24 cellular contexts compared by ENCODE assay signal in genomic region chr2:146591907-146592306, GRCh38.
"Had no signal": no experiment of that assay in that cellular context is flagged by ENCODE, and none has a peak within 500 bp of the region (broad histone marks: within the 10 kb centered on the region; RNA-seq: fewer than 3 reads in every experiment).

No MANE protein-coding gene starts in this region.

- ATAC-seq: left colon; left lung; lower lobe of right lung; naive thymus-derived CD8-positive, alpha-beta T cell; right cardiac atrium; sciatic nerve; stimulated activated memory B cell treated with anti-CD40 and anti-IgM and Interleukin-4, amounts not matched to agents 10 μg/mL and 1 μg/mL and 100 μg/mL, for 72 hours; stimulated activated naive CD8-positive, alpha-beta T cell treated with anti-CD3 and anti-CD28 coated beads, Interleukin-15, amount 100 ng/mL, for 72 hours had no signal

- H3K4me3 ChIP-seq: left lung, lower lobe of right lung, ovary, skin epidermis, spleen, tibial nerve, uterus had no signal

- H3K27me3 ChIP-seq: left lung, ovary, spleen, tibial nerve, uterus had no signal

- H3K27ac ChIP-seq: left lung, lower lobe of right lung, ovary, skin epidermis, spleen, tibial nerve, uterus had no signal

- H3K9me3 Mint-ChIP-seq: stimulated activated memory B cell treated with anti-CD40 and anti-IgM and Interleukin-4, amounts not matched to agents 10 μg/mL and 1 μg/mL and 100 μg/mL, for 72 hours; type B pancreatic cell had no signal

- H3K27me3 Mint-ChIP-seq: naive thymus-derived CD8-positive, alpha-beta T cell; progenitor cell of endocrine pancreas; stimulated activated memory B cell treated with anti-CD40 and anti-IgM and Interleukin-4, amounts not matched to agents 10 μg/mL and 1 μg/mL and 100 μg/mL, for 72 hours; stimulated activated naive CD8-positive, alpha-beta T cell treated with anti-CD3 and anti-CD28 coated beads, Interleukin-15, amount 100 ng/mL, for 72 hours had no signal

- H3K4me1 Mint-ChIP-seq: naive thymus-derived CD8-positive, alpha-beta T cell; nephron; stimulated activated memory B cell treated with anti-CD40 and anti-IgM and Interleukin-4, amounts not matched to agents 10 μg/mL and 1 μg/mL and 100 μg/mL, for 72 hours; stimulated activated naive CD8-positive, alpha-beta T cell treated with anti-CD3 and anti-CD28 coated beads, Interleukin-15, amount 100 ng/mL, for 72 hours had no signal

- FAIRE-seq: kidney had no signal

- H3K36me3 Mint-ChIP-seq: naive thymus-derived CD8-positive, alpha-beta T cell; stimulated activated memory B cell treated with anti-CD40 and anti-IgM and Interleukin-4, amounts not matched to agents 10 μg/mL and 1 μg/mL and 100 μg/mL, for 72 hours; type B pancreatic cell had no signal

- DNase-seq: hippocampal formation; kidney; left colon; left lung; lower lobe of right lung; mammary epithelial cell; mesenchymal stem cell; naive thymus-derived CD8-positive, alpha-beta T cell; ovary; right cardiac atrium; spleen; stimulated activated CD4-positive, alpha-beta T cell treated with anti-CD3 and anti-CD28 coated beads, Interleukin-4, amount 100 ng/mL, for 4 hours; stimulated activated CD8-positive, alpha-beta memory T cell treated with anti-CD3 and anti-CD28 coated beads, Interleukin-4, amount 100 ng/mL, for 48 hours; stimulated activated naive CD4-positive, alpha-beta T cell treated with Interleukin-2 at 50 U/mL for 16 hours; stimulated activated naive CD8-positive, alpha-beta T cell treated with anti-CD3 and anti-CD28 coated beads, Interleukin-15, amount 100 ng/mL, for 72 hours; substantia nigra; uterus had no signal

- H3K4me3 Mint-ChIP-seq: naive thymus-derived CD8-positive, alpha-beta T cell; nephron; stimulated activated memory B cell treated with anti-CD40 and anti-IgM and Interleukin-4, amounts not matched to agents 10 μg/mL and 1 μg/mL and 100 μg/mL, for 72 hours; stimulated activated naive CD8-positive, alpha-beta T cell treated with anti-CD3 and anti-CD28 coated beads, Interleukin-15, amount 100 ng/mL, for 72 hours; type B pancreatic cell had no signal

- H3K9me3 ChIP-seq: ovary, tibial nerve, uterus had no signal

- H3K36me3 ChIP-seq: left lung, lower lobe of right lung, ovary, spleen, tibial nerve, uterus had no signal

- H3K27ac Mint-ChIP-seq: naive thymus-derived CD8-positive, alpha-beta T cell; nephron; progenitor cell of endocrine pancreas; stimulated activated memory B cell treated with anti-CD40 and anti-IgM and Interleukin-4, amounts not matched to agents 10 μg/mL and 1 μg/mL and 100 μg/mL, for 72 hours; stimulated activated naive CD8-positive, alpha-beta T cell treated with anti-CD3 and anti-CD28 coated beads, Interleukin-15, amount 100 ng/mL, for 72 hours; type B pancreatic cell had no signal

- H3K4me1 ChIP-seq: left lung, lower lobe of right lung, spleen, tibial nerve, uterus had no signal
